Comparison of ENCODE assay signal across 33 cellular contexts in genomic region chr1:12745126-12745991, GRCh38. TPM values are rescaled to one million over a fixed set of nuclear protein-coding genes. Genes with fewer than 3 reads are reported as not detected.
DNase-seq lines count a peak whose midpoint lies in the region; ATAC-seq, FAIRE-seq and TF ChIP-seq lines count a peak whose summit lies in the region.
"Had no signal": no experiment of that assay in that cellular context is flagged by ENCODE, and none has a peak within 500 bp of the region (broad histone marks: within the 10 kb centered on the region; RNA-seq: fewer than 3 reads in every experiment).

No MANE protein-coding gene starts in this region.

- intact Hi-C loops in Panc1 (cut with micrococcal nuclease; ENCODE audit: unreplicated experiment), result no loop called here
- intact Hi-C loops in HepG2 (cut with micrococcal nuclease; ENCODE audit: unreplicated experiment), result no loop called here

- no peaks in the 10 kb centered on the region for H3F3A ChIP-seq in GM23248 (ENCODE audit: insufficient read depth)

- TF ChIP-seq EP300 in HepG2 (IDR thresholded peaks at IDR 0.05; ENCODE audit: low read depth in 2 of 2, low read length in 2 of 2) (no peak), HepG2 (CRISPR knock-in tag; IDR thresholded peaks at IDR 0.05; ENCODE audit: borderline replicate concordance) (no peak)

- CTCF ChIA-PET in Panc1 (lab: Charles Lee) (no interaction called here), HepG2 (lab: Yijun Ruan, JAX; ENCODE audit: low intra/inter-chr PET ratio, low total read pairs) (no interaction called here)

- H3K36me3 ChIP-seq in GM23248 (ENCODE audit: low read depth) (no peaks in the 10 kb centered on the region), Panc1 (ENCODE audit: control insufficient read depth, insufficient read depth, low read length) (no peaks in the 10 kb centered on the region), HepG2 (replicated peaks in 1 of 2; ENCODE audit: control insufficient read depth in 1 of 2, insufficient read depth in 2 of 2, low read length in 2 of 2) (no peaks in the 10 kb centered on the region)
- H3K36me3 ChIP-seq: ascending aorta, neural progenitor cell, Peyer's patch, right atrium auricular region had no signal

- POLR2A ChIA-PET in Panc1 (lab: Charles Lee) (no interaction called here), HepG2 (lab: Yijun Ruan, JAX) (no interaction called here)

- H3K4me1 ChIP-seq in GM23248 (ENCODE audit: insufficient read depth) (no peaks in the 10 kb centered on the region), Panc1 (ENCODE audit: control insufficient read depth, insufficient read depth, low read length) (no peaks in the 10 kb centered on the region), HepG2 (ENCODE audit: insufficient read depth, low read length) (no peaks in the 10 kb centered on the region)
- H3K4me1 ChIP-seq: ascending aorta, neural progenitor cell, parathyroid adenoma, Peyer's patch, right atrium auricular region had no signal

- no peak for TF ChIP-seq RAD21 in HepG2 (CRISPR knock-in tag; IDR thresholded peaks at IDR 0.05)

- FAIRE-seq in HepG2 (lab: Jason Lieb, UNC), result no peak
- FAIRE-seq: GM12891 had no signal

- H3K9me3 Mint-ChIP-seq in activated T-helper 17 cell treated with anti-CD3 and anti-CD28 coated beads, Interleukin-2, amount 50 U/mL, for 72 hours, result peaks cover 19% of the 10 kb centered on the region

- H3K9me3 ChIP-seq in GM23248 (ENCODE audit: low read depth), result peaks cover 4% of the 10 kb centered on the region
- peaks cover 5% of the 10 kb centered on the region for H3K9me3 ChIP-seq in Panc1 (ENCODE audit: control insufficient read depth, insufficient read depth, low read depth, low read length)
- H3K9me3 ChIP-seq in HepG2 (ENCODE audit: low read length), result peaks cover 17% of the 10 kb centered on the region; the same call in 1 of the 2 replicates

- H3K4me1 Mint-ChIP-seq in activated T-helper 17 cell treated with anti-CD3 and anti-CD28 coated beads, Interleukin-2, amount 50 U/mL, for 72 hours, result no peaks in the 10 kb centered on the region
- H3K4me1 Mint-ChIP-seq: CD14-positive monocyte, neural progenitor cell, T-cell had no signal

- 18 to 20% methylated on average over 3 of the region's 3 CpGs for WGBS in GM23248 (ENCODE audit: low coverage in 1 of 2, low lambda C conversion rate in 2 of 2, missing lambda C conversion rate in 2 of 2), 2 experiments
- WGBS in HepG2 (ENCODE audit: low lambda C conversion rate), result 0% methylated on average over 3 of the region's 3 CpGs

- BruUV-seq in Panc1 (replicated peaks; lab: Mats Ljungman, UMichigan), result no TSS peak
- BruUV-seq in HepG2 (replicated peaks; lab: Mats Ljungman, UMichigan), result no TSS peak

- H3K27ac ChIP-seq in GM23248 (no peak overlapping the region), Panc1 (ENCODE audit: low read length) (peak overlapping the region; percentile 6; the same call in 1 of the 2 replicates), HepG2 (ENCODE audit: extremely low read length, insufficient read depth, low read length) (no peak overlapping the region)
- H3K27ac ChIP-seq: ascending aorta, neural progenitor cell, parathyroid adenoma, Peyer's patch, right atrium auricular region had no signal

- no peak for TF ChIP-seq POLR2A in HepG2 (IDR thresholded peaks at IDR 0.05; ENCODE audit: insufficient read depth in 1 of 2, low read depth in 2 of 2, low read length in 2 of 2)

- H3K79me2 ChIP-seq in GM23248 (ENCODE audit: insufficient read depth), result no peaks in the 10 kb centered on the region
- no peaks in the 10 kb centered on the region for H3K79me2 ChIP-seq in HepG2 (ENCODE audit: insufficient read depth, low read length)
- H3K79me2 ChIP-seq: parathyroid adenoma had no signal

- no peak overlapping the region for H3K4me3 ChIP-seq in GM23248
- no peak overlapping the region for H3K4me3 ChIP-seq in Panc1 (ENCODE audit: low read depth in 2 of 2, low read length in 2 of 2)
- no peak overlapping the region for H3K4me3 ChIP-seq in choroid plexus epithelial cell (ENCODE audit: low read depth, low read length)
- no peak overlapping the region for H3K4me3 ChIP-seq in HepG2 (replicated peaks in 1 of 3; ENCODE audit: insufficient read depth in 1 of 3, low read depth in 2 of 3, low read length in 3 of 3)
- H3K4me3 ChIP-seq: ascending aorta, neural progenitor cell, Peyer's patch, right atrium auricular region, smooth muscle cell had no signal

- no peak overlapping the region for H3K4me3 Mint-ChIP-seq in activated T-helper 17 cell treated with anti-CD3 and anti-CD28 coated beads, Interleukin-2, amount 50 U/mL, for 72 hours
- H3K4me3 Mint-ChIP-seq: activated CD4-positive, alpha-beta memory T cell treated with anti-CD3 and anti-CD28 coated beads for 36 hours; CD14-positive monocyte; IgD-negative memory B cell; immature natural killer cell; neural progenitor cell; T-cell had no signal

- peak overlapping the region; percentile 19; the same call in 1 of the 2 replicates for H2AFZ ChIP-seq in GM23248
- no peak overlapping the region for H2AFZ ChIP-seq in HepG2 (ENCODE audit: low read length)
- H2AFZ ChIP-seq: neural progenitor cell, parathyroid adenoma had no signal

- TF ChIP-seq CTCF in AG09319 (IDR thresholded peaks at IDR 0.05; ENCODE audit: low read depth, low read length) (no peak), Panc1 (IDR thresholded peaks at IDR 0.05) (no peak), choroid plexus epithelial cell (conservative IDR thresholded peaks at IDR 0.05; ENCODE audit: low read depth, low read length) (no peak), HepG2 (CRISPR knock-in tag; IDR thresholded peaks at IDR 0.05) (no peak)

- H3K27me3 ChIP-seq in GM23248 (replicated peaks; ENCODE audit: insufficient read depth), result no peaks in the 10 kb centered on the region
- peaks cover 3% of the 10 kb centered on the region for H3K27me3 ChIP-seq in Panc1 (ENCODE audit: control insufficient read depth, insufficient read depth, low read length)
- no peaks in the 10 kb centered on the region for H3K27me3 ChIP-seq in HepG2 (ENCODE audit: control insufficient read depth in 1 of 2, insufficient read depth in 2 of 2, low read length in 2 of 2)
- H3K27me3 ChIP-seq: ascending aorta, neural progenitor cell, Peyer's patch, right atrium auricular region had no signal

- H3K9ac ChIP-seq in GM23248 (no peak overlapping the region), HepG2 (ENCODE audit: insufficient read depth, low read depth, low read length) (no peak overlapping the region)
- H3K9ac ChIP-seq: neural progenitor cell, parathyroid adenoma had no signal

- DNase-seq in AG09319 (ENCODE audit: extremely low read depth, low read depth) (peak; percentile 3), GM23248 (peak; percentile 24), Panc1 (ENCODE audit: low read depth, low spot score) (no peak), choroid plexus epithelial cell (ENCODE audit: low read depth) (peak; percentile 2), GOT3 (lab: John Stamatoyannopoulos, UW) (no peak), middle frontal gyrus (ENCODE audit: extremely low spot score, low spot score) (no peak), HepG2 (ENCODE audit: low spot score) (no peak)
- DNase-seq: activated CD8-positive, alpha-beta memory T cell treated with anti-CD3 and anti-CD28 coated beads, Interleukin-2, amount 50 U/mL, for 4 hours; caudate nucleus; dermis blood vessel endothelial cell; hypothalamus; immature natural killer cell; left colon; NCI-H146; NCI-H2171 treated with DMSO at 0.1 percent for 48 hours; NCI-H526; Peyer's patch; SIG-M5; stimulated activated CD4-positive, alpha-beta T cell treated with anti-CD3 and anti-CD28 coated beads, Interleukin-2, amount 100 ng/mL, for 24 hours; T-cell; trophoblast cell had no signal

- peaks cover 6% of the 10 kb centered on the region for H3K36me3 Mint-ChIP-seq in activated T-helper 17 cell treated with anti-CD3 and anti-CD28 coated beads, Interleukin-2, amount 50 U/mL, for 72 hours (ENCODE audit: low read depth)
- H3K36me3 Mint-ChIP-seq: CD14-positive monocyte, neural progenitor cell had no signal

- in situ Hi-C loops in GM23248 (cut with MboI) (no loop called here), Panc1 (cut with HindIII; ENCODE audit: low pct_unique_long_range_greater_than_20kb, low sequenced_read_pairs) (no loop called here), HepG2 (cut with HindIII; ENCODE audit: extremely low pct_ligation_motif_present, low pct_unique_long_range_greater_than_20kb) (no loop called here)

- no peaks in the 10 kb centered on the region for H3K9me2 ChIP-seq in GM23248 (ENCODE audit: insufficient read depth)

- no peaks in the 10 kb centered on the region; the same call in 1 of the 2 replicates for H4K20me1 ChIP-seq in GM23248 (ENCODE audit: insufficient read depth)
- no peaks in the 10 kb centered on the region for H4K20me1 ChIP-seq in HepG2 (ENCODE audit: insufficient read depth, low read length)

- no peak overlapping the region for H3K27ac Mint-ChIP-seq in activated T-helper 17 cell treated with anti-CD3 and anti-CD28 coated beads, Interleukin-2, amount 50 U/mL, for 72 hours
- H3K27ac Mint-ChIP-seq: activated CD4-positive, alpha-beta memory T cell treated with anti-CD3 and anti-CD28 coated beads for 36 hours; activated naive CD4-positive, alpha-beta T cell treated with anti-CD3 and anti-CD28 coated beads, Interleukin-2, amount 50 U/mL, for 72 hours; CD14-positive monocyte; immature natural killer cell; neural progenitor cell; T-cell had no signal

- ATAC-seq in Panc1 (no peak), HepG2 (no peak)
- no peak for ATAC-seq in activated T-helper 17 cell treated with anti-CD3 and anti-CD28 coated beads, Interleukin-2, amount 50 U/mL, for 72 hours (replicated peaks)
- ATAC-seq: activated CD4-positive, CD25-positive, alpha-beta regulatory T cell treated with anti-CD3 and anti-CD28 coated beads, Interleukin-2, amount 50 U/mL, for 24 hours; left colon; T-cell had no signal

- H3K27me3 Mint-ChIP-seq in activated T-helper 17 cell treated with anti-CD3 and anti-CD28 coated beads, Interleukin-2, amount 50 U/mL, for 72 hours, result peaks cover 37% of the 10 kb centered on the region

- no peak overlapping the region for H3K4me2 ChIP-seq in GM23248 (ENCODE audit: unreplicated experiment)
- no peak overlapping the region for H3K4me2 ChIP-seq in HepG2 (ENCODE audit: low read depth, low read length)
- H3K4me2 ChIP-seq: neural progenitor cell, smooth muscle cell had no signal

RNA-seq across cellular contexts. Expression of gene CFAP107, which starts 0.6 kb away (rescaled TPM):
- not detected in 2 replicates for total RNA-seq in GM23248 (2014; rRNA removed; shearing (Covaris generic))
- polyA plus RNA-seq in GM23248 (2016; fragmentation: Nextera tagmentation; extraction: Ambion mirVana) (not detected in 2 replicates), HepG2 (2011; rRNA removed) (not detected in 2 replicates)
- total RNA-seq in Panc1 (2021; ENCODE audit: unreplicated experiment) (not detected), HepG2 (2016; rRNA removed; fragmentation: Illumina TruSeq; extraction: Trizol) (not detected in 2 replicates)
- not detected for polyA plus RNA-seq in Panc1 (2012; ENCODE audit: insufficient read length)
- not detected for total RNA-seq in activated T-helper 17 cell treated with anti-CD3 and anti-CD28 coated beads, Interleukin-2, amount 50 U/mL, for 72 hours
- total RNA-seq in HepG2 (2016; cell fraction: cytosol; rRNA removed; fragmentation: Illumina TruSeq; extraction: Trizol; ENCODE audit: low read depth), result not detected in 2 replicates
- total RNA-seq in HepG2 (2016; cell fraction: insoluble cytoplasmic fraction; rRNA removed; fragmentation: Illumina TruSeq; extraction: Trizol), result not detected in 2 replicates
- total RNA-seq in HepG2 (2016; cell fraction: membrane; rRNA removed; fragmentation: Illumina TruSeq; extraction: Trizol), result not detected in 2 replicates
- not detected in 2 replicates for total RNA-seq in HepG2 (2016; cell fraction: nucleus; rRNA removed; fragmentation: Illumina TruSeq; extraction: Trizol)
- polyA plus RNA-seq in HepG2 (2011; cell fraction: cytosol; rRNA removed), result not detected in 2 replicates
- polyA plus RNA-seq in HepG2 (2011; cell fraction: nucleus; rRNA removed), result not detected in 2 replicates
- polyA plus RNA-seq in HepG2 (2012), result not detected in 2 replicates
- not detected in 2 replicates for polyA plus RNA-seq in HepG2 (2016; cell fraction: cytosol; fragmentation: Illumina TruSeq; extraction: Trizol; ENCODE audit: low read depth)
- not detected in 2 replicates for polyA plus RNA-seq in HepG2 (2016; cell fraction: insoluble cytoplasmic fraction; fragmentation: Illumina TruSeq; extraction: Trizol; ENCODE audit: low read depth)
- not detected in 2 replicates for polyA plus RNA-seq in HepG2 (2016; cell fraction: membrane; fragmentation: Illumina TruSeq; extraction: Trizol; ENCODE audit: low read depth)
- polyA plus RNA-seq in HepG2 (2016; cell fraction: nucleus; fragmentation: Illumina TruSeq; extraction: Trizol; ENCODE audit: insufficient read depth, low read depth), result not detected in 2 replicates
- polyA minus RNA-seq in HepG2 (2011; rRNA and poly(A)+ RNA removed; ENCODE audit: low replicate concordance), result not detected in 2 replicates
- polyA minus RNA-seq in HepG2 (2011; cell fraction: cytosol; rRNA and poly(A)+ RNA removed), result not detected in 2 replicates
- polyA minus RNA-seq in HepG2 (2011; cell fraction: nucleus; rRNA and poly(A)+ RNA removed), result not detected in 2 replicates
- total RNA-seq: activated CD4-positive, alpha-beta memory T cell treated with anti-CD3 and anti-CD28 coated beads for 36 hours; activated naive CD4-positive, alpha-beta T cell treated with anti-CD3 and anti-CD28 coated beads, Interleukin-2, amount 50 U/mL, for 72 hours; ascending aorta; dermis blood vessel endothelial cell; left colon; Peyer's patch; right atrium auricular region; smooth muscle cell; T-cell had no signal
- polyA plus RNA-seq: CD14-positive monocyte, IgD-negative memory B cell, immature natural killer cell, smooth muscle cell had no signal

RNA-seq across cellular contexts. Expression of gene PRAMEF12, which starts 28.2 kb away (rescaled TPM):
- total RNA-seq in GM23248 (2014; rRNA removed; shearing (Covaris generic)), result not detected in 2 replicates
- not detected in 2 replicates for polyA plus RNA-seq in GM23248 (2016; fragmentation: Nextera tagmentation; extraction: Ambion mirVana)
- total RNA-seq in Panc1 (2021; ENCODE audit: unreplicated experiment), result not detected
- not detected for polyA plus RNA-seq in Panc1 (2012; ENCODE audit: insufficient read length)
- not detected for total RNA-seq in activated T-helper 17 cell treated with anti-CD3 and anti-CD28 coated beads, Interleukin-2, amount 50 U/mL, for 72 hours
- not detected in 2 replicates for total RNA-seq in HepG2 (2016; rRNA removed; fragmentation: Illumina TruSeq; extraction: Trizol)
- total RNA-seq in HepG2 (2016; cell fraction: cytosol; rRNA removed; fragmentation: Illumina TruSeq; extraction: Trizol; ENCODE audit: low read depth), result not detected in 2 replicates
- total RNA-seq in HepG2 (2016; cell fraction: insoluble cytoplasmic fraction; rRNA removed; fragmentation: Illumina TruSeq; extraction: Trizol), result not detected in 2 replicates
- total RNA-seq in HepG2 (2016; cell fraction: membrane; rRNA removed; fragmentation: Illumina TruSeq; extraction: Trizol), result not detected in 2 replicates
- not detected in 2 replicates for total RNA-seq in HepG2 (2016; cell fraction: nucleus; rRNA removed; fragmentation: Illumina TruSeq; extraction: Trizol)
- not detected in 2 replicates for polyA plus RNA-seq in HepG2 (2011; rRNA removed)
- not detected in 2 replicates for polyA plus RNA-seq in HepG2 (2011; cell fraction: cytosol; rRNA removed)
- polyA plus RNA-seq in HepG2 (2011; cell fraction: nucleus; rRNA removed), result not detected in 2 replicates
- polyA plus RNA-seq in HepG2 (2012), result not detected in 2 replicates
- not detected in 2 replicates for polyA plus RNA-seq in HepG2 (2016; cell fraction: cytosol; fragmentation: Illumina TruSeq; extraction: Trizol; ENCODE audit: low read depth)
- polyA plus RNA-seq in HepG2 (2016; cell fraction: insoluble cytoplasmic fraction; fragmentation: Illumina TruSeq; extraction: Trizol; ENCODE audit: low read depth), result not detected in 2 replicates
- polyA plus RNA-seq in HepG2 (2016; cell fraction: membrane; fragmentation: Illumina TruSeq; extraction: Trizol; ENCODE audit: low read depth), result not detected in 2 replicates
- polyA plus RNA-seq in HepG2 (2016; cell fraction: nucleus; fragmentation: Illumina TruSeq; extraction: Trizol; ENCODE audit: insufficient read depth, low read depth), result not detected in 2 replicates
- not detected in 2 replicates for polyA minus RNA-seq in HepG2 (2011; rRNA and poly(A)+ RNA removed; ENCODE audit: low replicate concordance)
- not detected in 2 replicates for polyA minus RNA-seq in HepG2 (2011; cell fraction: cytosol; rRNA and poly(A)+ RNA removed)
- polyA minus RNA-seq in HepG2 (2011; cell fraction: nucleus; rRNA and poly(A)+ RNA removed), result not detected in 2 replicates
- total RNA-seq: activated CD4-positive, alpha-beta memory T cell treated with anti-CD3 and anti-CD28 coated beads for 36 hours; activated naive CD4-positive, alpha-beta T cell treated with anti-CD3 and anti-CD28 coated beads, Interleukin-2, amount 50 U/mL, for 72 hours; ascending aorta; dermis blood vessel endothelial cell; left colon; Peyer's patch; right atrium auricular region; smooth muscle cell; T-cell had no signal
- polyA plus RNA-seq: CD14-positive monocyte, IgD-negative memory B cell, immature natural killer cell, smooth muscle cell had no signal

RNA-seq across cellular contexts. Expression of gene AADACL3, which starts 29.4 kb away (rescaled TPM):
- not detected in 2 replicates for total RNA-seq in GM23248 (2014; rRNA removed; shearing (Covaris generic))
- not detected in 2 replicates for polyA plus RNA-seq in GM23248 (2016; fragmentation: Nextera tagmentation; extraction: Ambion mirVana)
- total RNA-seq in Panc1 (2021; ENCODE audit: unreplicated experiment), result not detected
- not detected for polyA plus RNA-seq in Panc1 (2012; ENCODE audit: insufficient read length)
- total RNA-seq in activated T-helper 17 cell treated with anti-CD3 and anti-CD28 coated beads, Interleukin-2, amount 50 U/mL, for 72 hours, result not detected
- total RNA-seq in HepG2 (2016; rRNA removed; fragmentation: Illumina TruSeq; extraction: Trizol), result not detected in 2 replicates
- not detected in 2 replicates for total RNA-seq in HepG2 (2016; cell fraction: cytosol; rRNA removed; fragmentation: Illumina TruSeq; extraction: Trizol; ENCODE audit: low read depth)
- total RNA-seq in HepG2 (2016; cell fraction: insoluble cytoplasmic fraction; rRNA removed; fragmentation: Illumina TruSeq; extraction: Trizol), result not detected in 2 replicates
- not detected in 2 replicates for total RNA-seq in HepG2 (2016; cell fraction: membrane; rRNA removed; fragmentation: Illumina TruSeq; extraction: Trizol)
- total RNA-seq in HepG2 (2016; cell fraction: nucleus; rRNA removed; fragmentation: Illumina TruSeq; extraction: Trizol), result not detected in 2 replicates
- polyA plus RNA-seq in HepG2 (2011; rRNA removed), result 0.01 TPM in 1 of 2 replicates, not detected in the other
- polyA plus RNA-seq in HepG2 (2011; cell fraction: cytosol; rRNA removed), result not detected in 2 replicates
- polyA plus RNA-seq in HepG2 (2011; cell fraction: nucleus; rRNA removed), result not detected in 2 replicates
- polyA plus RNA-seq in HepG2 (2012), result not detected in 2 replicates
- polyA plus RNA-seq in HepG2 (2016; cell fraction: cytosol; fragmentation: Illumina TruSeq; extraction: Trizol; ENCODE audit: low read depth), result not detected in 2 replicates
- not detected in 2 replicates for polyA plus RNA-seq in HepG2 (2016; cell fraction: insoluble cytoplasmic fraction; fragmentation: Illumina TruSeq; extraction: Trizol; ENCODE audit: low read depth)
- polyA plus RNA-seq in HepG2 (2016; cell fraction: membrane; fragmentation: Illumina TruSeq; extraction: Trizol; ENCODE audit: low read depth), result not detected in 2 replicates
- polyA plus RNA-seq in HepG2 (2016; cell fraction: nucleus; fragmentation: Illumina TruSeq; extraction: Trizol; ENCODE audit: insufficient read depth, low read depth), result not detected in 2 replicates
- not detected in 2 replicates for polyA minus RNA-seq in HepG2 (2011; rRNA and poly(A)+ RNA removed; ENCODE audit: low replicate concordance)
- polyA minus RNA-seq in HepG2 (2011; cell fraction: cytosol; rRNA and poly(A)+ RNA removed), result not detected in 2 replicates
- not detected in 2 replicates for polyA minus RNA-seq in HepG2 (2011; cell fraction: nucleus; rRNA and poly(A)+ RNA removed)
- total RNA-seq: activated CD4-positive, alpha-beta memory T cell treated with anti-CD3 and anti-CD28 coated beads for 36 hours; activated naive CD4-positive, alpha-beta T cell treated with anti-CD3 and anti-CD28 coated beads, Interleukin-2, amount 50 U/mL, for 72 hours; ascending aorta; dermis blood vessel endothelial cell; left colon; Peyer's patch; right atrium auricular region; T-cell had no signal
- polyA plus RNA-seq: CD14-positive monocyte, IgD-negative memory B cell, immature natural killer cell had no signal

RNA-seq across cellular contexts. Expression of gene PRAMEF1, which starts 45.8 kb away (rescaled TPM):
- not detected in 2 replicates for total RNA-seq in GM23248 (2014; rRNA removed; shearing (Covaris generic))
- polyA plus RNA-seq in GM23248 (2016; fragmentation: Nextera tagmentation; extraction: Ambion mirVana) (not detected in 2 replicates), HepG2 (2011; rRNA removed) (not detected in 2 replicates)
- total RNA-seq in Panc1 (2021; ENCODE audit: unreplicated experiment) (not detected), HepG2 (2016; rRNA removed; fragmentation: Illumina TruSeq; extraction: Trizol) (not detected in 2 replicates)
- polyA plus RNA-seq in Panc1 (2012; ENCODE audit: insufficient read length), result not detected
- total RNA-seq in activated T-helper 17 cell treated with anti-CD3 and anti-CD28 coated beads, Interleukin-2, amount 50 U/mL, for 72 hours, result not detected
- not detected in 2 replicates for total RNA-seq in HepG2 (2016; cell fraction: cytosol; rRNA removed; fragmentation: Illumina TruSeq; extraction: Trizol; ENCODE audit: low read depth)
- total RNA-seq in HepG2 (2016; cell fraction: insoluble cytoplasmic fraction; rRNA removed; fragmentation: Illumina TruSeq; extraction: Trizol), result not detected in 2 replicates
- not detected in 2 replicates for total RNA-seq in HepG2 (2016; cell fraction: membrane; rRNA removed; fragmentation: Illumina TruSeq; extraction: Trizol)
- total RNA-seq in HepG2 (2016; cell fraction: nucleus; rRNA removed; fragmentation: Illumina TruSeq; extraction: Trizol), result not detected in 2 replicates
- not detected in 2 replicates for polyA plus RNA-seq in HepG2 (2011; cell fraction: cytosol; rRNA removed)
- polyA plus RNA-seq in HepG2 (2011; cell fraction: nucleus; rRNA removed), result not detected in 2 replicates
- polyA plus RNA-seq in HepG2 (2012), result not detected in 2 replicates
- polyA plus RNA-seq in HepG2 (2016; cell fraction: cytosol; fragmentation: Illumina TruSeq; extraction: Trizol; ENCODE audit: low read depth), result not detected in 2 replicates
- polyA plus RNA-seq in HepG2 (2016; cell fraction: insoluble cytoplasmic fraction; fragmentation: Illumina TruSeq; extraction: Trizol; ENCODE audit: low read depth), result not detected in 2 replicates
- not detected in 2 replicates for polyA plus RNA-seq in HepG2 (2016; cell fraction: membrane; fragmentation: Illumina TruSeq; extraction: Trizol; ENCODE audit: low read depth)
- polyA plus RNA-seq in HepG2 (2016; cell fraction: nucleus; fragmentation: Illumina TruSeq; extraction: Trizol; ENCODE audit: insufficient read depth, low read depth), result not detected in 2 replicates
- not detected in 2 replicates for polyA minus RNA-seq in HepG2 (2011; rRNA and poly(A)+ RNA removed; ENCODE audit: low replicate concordance)
- polyA minus RNA-seq in HepG2 (2011; cell fraction: cytosol; rRNA and poly(A)+ RNA removed), result not detected in 2 replicates
- not detected in 2 replicates for polyA minus RNA-seq in HepG2 (2011; cell fraction: nucleus; rRNA and poly(A)+ RNA removed)
- total RNA-seq: activated CD4-positive, alpha-beta memory T cell treated with anti-CD3 and anti-CD28 coated beads for 36 hours; activated naive CD4-positive, alpha-beta T cell treated with anti-CD3 and anti-CD28 coated beads, Interleukin-2, amount 50 U/mL, for 72 hours; ascending aorta; dermis blood vessel endothelial cell; left colon; Peyer's patch; right atrium auricular region; smooth muscle cell; T-cell had no signal
- polyA plus RNA-seq: CD14-positive monocyte, IgD-negative memory B cell, immature natural killer cell, smooth muscle cell had no signal

Comparison
In these comparisons a context has a peak if more than half of its experiments do, and no peak if none do; other contexts are left out.
1. DNase-seq: peak in AG09319 (single experiment), GM23248 (single experiment) and choroid plexus epithelial cell (single experiment); none in Panc1 (single experiment), GOT3 (single experiment), middle frontal gyrus (single experiment) and HepG2 (single experiment).